8 cellular contexts compared by ENCODE assay signal in the genomic region with DNA sequence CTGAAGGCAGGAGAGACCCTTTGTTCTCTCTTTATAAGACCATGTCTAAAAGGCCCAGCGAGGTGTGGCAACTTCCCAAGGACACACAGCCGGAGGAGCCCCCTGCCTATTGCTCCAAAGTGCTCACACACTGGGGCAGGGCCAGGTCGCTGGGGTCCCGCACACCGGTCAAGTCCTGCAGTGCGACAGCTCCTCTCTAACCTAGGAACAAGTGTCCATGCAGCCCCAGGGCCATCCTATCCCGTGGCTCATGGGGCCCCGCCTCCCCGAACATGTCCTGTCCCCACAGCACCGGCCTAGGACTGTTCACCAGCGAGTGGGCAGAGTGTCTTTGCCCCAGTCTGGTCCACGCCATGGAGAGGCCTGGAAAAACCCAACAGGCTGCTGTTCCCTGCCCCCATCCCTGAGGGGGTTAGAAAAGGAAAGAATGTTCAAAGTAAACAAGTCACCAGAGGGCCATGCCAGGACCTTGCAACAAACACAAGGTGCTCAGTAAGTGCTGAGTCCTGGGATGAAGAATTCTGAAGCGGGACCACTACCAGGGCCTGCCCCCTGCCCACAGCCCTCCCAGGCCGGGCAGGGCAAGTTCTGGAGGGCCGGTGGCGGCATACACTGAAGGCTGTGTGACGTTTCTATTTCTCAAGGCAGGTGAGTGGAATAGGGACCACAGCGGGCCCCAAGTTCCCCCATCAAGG. TPM values are rescaled to one million over a fixed set of nuclear protein-coding genes. Genes with fewer than 3 reads are reported as not detected.
DNase-seq lines count a peak whose midpoint lies in the region; ATAC-seq and TF ChIP-seq lines count a peak whose summit lies in the region.

No MANE protein-coding gene starts in this region.

- H3K9ac ChIP-seq in KMS-11: peak overlapping the region; percentile 89

- peak overlapping the region; percentile 89 for H2AFZ ChIP-seq in KMS-11 (ENCODE audit: low read depth)

- peak overlapping the region; percentile 70 for H3K4me2 ChIP-seq in KMS-11

- no peaks in the 10 kb centered on the region for H3K36me3 ChIP-seq in KMS-11 (ENCODE audit: insufficient read depth)
- H3K36me3 ChIP-seq in upper lobe of right lung: no peaks in the 10 kb centered on the region

- peaks cover 13% of the 10 kb centered on the region for H3K79me2 ChIP-seq in KMS-11 (ENCODE audit: insufficient read depth, low read depth)

- intact Hi-C loops in upper lobe of right lung (cut with DNase I): no loop called here

- DNase-seq in AG10803 (ENCODE audit: low read depth): no peak
- peak; percentile 45 for DNase-seq in choroid plexus epithelial cell (ENCODE audit: low read depth)
- DNase-seq in medulla oblongata (ENCODE audit: extremely low spot score): peak; percentile 31
- no peak for DNase-seq in upper lobe of right lung
- DNase-seq in LoVo (ENCODE audit: low spot score): no peak
- DNase-seq in NCI-H82 treated with DMSO at 0.1 percent for 48 hours (lab: John Stamatoyannopoulos, UW; ENCODE audit: unreplicated experiment): no peak
- no peak for DNase-seq in GM13976 (ENCODE audit: low spot score)

- H3K4me3 ChIP-seq in AG10803 (ENCODE audit: low read length): peak overlapping the region; percentile 76
- no peak overlapping the region for H3K4me3 ChIP-seq in KMS-11 (IDR thresholded peaks at IDR 0.05; ENCODE audit: insufficient read depth, low read depth, low read length)
- H3K4me3 ChIP-seq in choroid plexus epithelial cell (ENCODE audit: low read depth, low read length): peak overlapping the region; percentile 80
- H3K4me3 ChIP-seq in upper lobe of right lung: peak overlapping the region; percentile 91

- TF ChIP-seq CTCF in AG10803 (conservative IDR thresholded peaks at IDR 0.05; ENCODE audit: low read length) (no peak), KMS-11 (conservative IDR thresholded peaks at IDR 0.05; ENCODE audit: low read depth, low read length) (no peak), choroid plexus epithelial cell (conservative IDR thresholded peaks at IDR 0.05; ENCODE audit: low read depth, low read length) (no peak), upper lobe of right lung (IDR thresholded peaks at IDR 0.05) (no peak), GM13976 (IDR thresholded peaks at IDR 0.05; ENCODE audit: borderline replicate concordance, control extremely low read depth, extremely low read depth, insufficient read depth, missing control alignments) (no peak)

- ATAC-seq in upper lobe of right lung: peak; percentile 24

- in situ Hi-C loops in GM13976 (cut with MboI; ENCODE audit: low sequenced_read_pairs, unreplicated experiment): no loop called here

- peaks cover 22% of the 10 kb centered on the region for H3K4me1 ChIP-seq in KMS-11 (ENCODE audit: low read depth, poor library complexity, severe bottlenecking)
- H3K4me1 ChIP-seq in upper lobe of right lung: peaks cover 61% of the 10 kb centered on the region

- H3K27ac ChIP-seq in KMS-11 (peak overlapping the region; percentile 72), upper lobe of right lung (peak overlapping the region; percentile 96)

- H3K9me3 ChIP-seq in upper lobe of right lung: no peaks in the 10 kb centered on the region

- H4K20me1 ChIP-seq in KMS-11 (ENCODE audit: insufficient read depth): no peaks in the 10 kb centered on the region

- H3K27me3 ChIP-seq in KMS-11 (ENCODE audit: insufficient read depth, low read depth) (no peaks in the 10 kb centered on the region), upper lobe of right lung (no peaks in the 10 kb centered on the region)

RNA-seq across cellular contexts. Expression of a gene that starts 1.0 kb away (rescaled TPM):
- total RNA-seq in upper lobe of right lung: 53.2 TPM

RNA-seq across cellular contexts. Expression of a gene that starts 37.1 kb away (rescaled TPM):
- total RNA-seq in upper lobe of right lung: 31.8 TPM

RNA-seq across cellular contexts. Expression of a gene that starts 50.8 kb away (rescaled TPM):
- total RNA-seq in upper lobe of right lung: 0.35 TPM

Comparison
In these comparisons a context has a peak if more than half of its experiments do, and no peak if none do; other contexts are left out.
1. DNase-seq: peak in choroid plexus epithelial cell (single experiment) and medulla oblongata (single experiment); none in AG10803 (single experiment), upper lobe of right lung (single experiment), LoVo (single experiment), NCI-H82 treated with DMSO at 0.1 percent for 48 hours (single experiment) and GM13976 (single experiment).